25 cellular contexts compared by ENCODE assay signal in the genomic region with DNA sequence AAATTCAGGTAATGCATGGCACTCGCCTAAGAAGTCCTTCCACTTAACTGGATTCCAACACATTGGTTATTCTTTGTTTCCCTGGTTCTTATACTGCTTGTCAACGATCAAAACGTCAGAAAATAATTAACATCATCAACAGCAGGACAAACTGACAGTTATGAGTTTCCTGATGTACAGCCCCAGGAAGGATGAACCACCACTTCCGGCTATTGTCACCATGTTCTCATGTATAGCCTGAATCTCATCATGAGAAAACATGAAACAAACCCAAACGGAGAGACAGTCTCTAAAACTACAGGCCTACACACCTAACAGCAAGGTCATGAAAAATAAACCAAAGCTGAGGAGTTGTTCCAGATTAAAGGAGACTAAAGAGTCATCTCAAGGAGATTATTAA.
"Had no signal": no experiment of that assay in that cellular context is flagged by ENCODE, and none has a peak within 500 bp of the region (broad histone marks: within the 10 kb centered on the region; RNA-seq: fewer than 3 reads in every experiment).

No MANE protein-coding gene starts in this region.

- FAIRE-seq: endometrium had no signal

- H2AFZ ChIP-seq: parathyroid adenoma had no signal

- H3K27ac Mint-ChIP-seq: naive thymus-derived CD4-positive, alpha-beta T cell; nephron progenitor cell; stimulated activated memory B cell treated with anti-CD40 and anti-IgM and Interleukin-4, amounts not matched to agents 10 μg/mL and 1 μg/mL and 100 μg/mL, for 72 hours; stimulated activated naive CD8-positive, alpha-beta T cell treated with anti-CD3 and anti-CD28 coated beads, Interleukin-15, Interleukin-2, amounts not matched to agents 100 ng/mL and 50 ng/mL, for 24 hours had no signal

- H3K36me3 ChIP-seq: colonic mucosa, spleen, tibial artery, upper lobe of left lung, uterus had no signal

- ATAC-seq: left colon; left ventricle myocardium superior; naive thymus-derived CD4-positive, alpha-beta T cell; sciatic nerve; stimulated activated memory B cell treated with anti-CD40 and anti-IgM and Interleukin-4, amounts not matched to agents 10 μg/mL and 1 μg/mL and 100 μg/mL, for 72 hours had no signal

- H3K4me1 ChIP-seq: colonic mucosa, parathyroid adenoma, spleen, upper lobe of left lung, uterus had no signal

- DNase-seq: colonic mucosa; dorsolateral prefrontal cortex; effector memory CD4-positive, alpha-beta T cell; erythroblast; head of caudate nucleus; hippocampal formation; left colon; left ventricle myocardium superior; mesendoderm; naive thymus-derived CD4-positive, alpha-beta T cell; nephron progenitor cell; spleen; stimulated activated CD4-positive, alpha-beta T cell treated with anti-CD3 and anti-CD28 coated beads, Interleukin-15, amount 100 ng/mL, for 24 hours; stimulated activated CD4-positive, alpha-beta T cell treated with anti-CD3 and anti-CD28 coated beads, Interleukin-1b, Interleukin-23, amount 100 ng/mL, for 48 hours; stimulated activated CD4-positive, alpha-beta T cell treated with anti-CD3 and anti-CD28 coated beads, Interleukin-4, amount 100 ng/mL, for 24 hours; tibial artery; upper lobe of left lung; uterus had no signal

- H3K27ac ChIP-seq: colonic mucosa, dorsolateral prefrontal cortex, foreskin keratinocyte, parathyroid adenoma, spleen, tibial artery, upper lobe of left lung, uterus had no signal

- H3K79me2 ChIP-seq: parathyroid adenoma had no signal

- H3K4me3 ChIP-seq: colonic mucosa, dorsolateral prefrontal cortex, lung, spleen, tibial artery, upper lobe of left lung, uterus had no signal

- H3K9ac ChIP-seq: parathyroid adenoma had no signal

- H3K36me3 Mint-ChIP-seq: naive thymus-derived CD4-positive, alpha-beta T cell had no signal

- H3K27me3 ChIP-seq: colonic mucosa, foreskin keratinocyte, tibial artery, upper lobe of left lung, uterus had no signal

- H3K9me3 Mint-ChIP-seq: stimulated activated naive CD8-positive, alpha-beta T cell treated with anti-CD3 and anti-CD28 coated beads, Interleukin-15, Interleukin-2, amounts not matched to agents 100 ng/mL and 50 ng/mL, for 24 hours had no signal

- H3K9me3 ChIP-seq: colonic mucosa, spleen, tibial artery, upper lobe of left lung, uterus had no signal

- H3K4me1 Mint-ChIP-seq: stimulated activated memory B cell treated with anti-CD40 and anti-IgM and Interleukin-4, amounts not matched to agents 10 μg/mL and 1 μg/mL and 100 μg/mL, for 72 hours had no signal

- H3K27me3 Mint-ChIP-seq: stimulated activated memory B cell treated with anti-CD40 and anti-IgM and Interleukin-4, amounts not matched to agents 10 μg/mL and 1 μg/mL and 100 μg/mL, for 72 hours had no signal

- H3K4me3 Mint-ChIP-seq: naive thymus-derived CD4-positive, alpha-beta T cell; nephron progenitor cell; stimulated activated memory B cell treated with anti-CD40 and anti-IgM and Interleukin-4, amounts not matched to agents 10 μg/mL and 1 μg/mL and 100 μg/mL, for 72 hours; stimulated activated naive CD8-positive, alpha-beta T cell treated with anti-CD3 and anti-CD28 coated beads, Interleukin-15, Interleukin-2, amounts not matched to agents 100 ng/mL and 50 ng/mL, for 24 hours had no signal
